In genomic region chr11:116890193-116890592, GRCh38 we compare ENCODE assay signal across 10 cellular contexts. TPM values are rescaled to one million over a fixed set of nuclear protein-coding genes. Genes with fewer than 3 reads are reported as not detected.
DNase-seq lines count a peak whose midpoint lies in the region; ATAC-seq and TF ChIP-seq lines count a peak whose summit lies in the region.
"Had no signal": no experiment of that assay in that cellular context is flagged by ENCODE, and none has a peak within 500 bp of the region (broad histone marks: within the 10 kb centered on the region; RNA-seq: fewer than 3 reads in every experiment).

No MANE protein-coding gene starts in this region.

- intact Hi-C loops in activated CD8-positive, alpha-beta T cell treated with anti-CD3 and anti-CD28 coated beads for 36 hours (cut with micrococcal nuclease) = no loop called here

- no peaks in the 10 kb centered on the region for H3K9me3 Mint-ChIP-seq in activated naive CD8-positive, alpha-beta T cell (ENCODE audit: low read depth)
- H3K9me3 Mint-ChIP-seq in activated naive CD8-positive, alpha-beta T cell treated with anti-CD3 and anti-CD28 coated beads for 36 hours = no peaks in the 10 kb centered on the region
- no peaks in the 10 kb centered on the region for H3K9me3 Mint-ChIP-seq in activated CD8-positive, alpha-beta T cell treated with anti-CD3 and anti-CD28 coated beads for 36 hours
- H3K9me3 Mint-ChIP-seq in stimulated activated memory B cell treated with anti-CD40 and anti-IgM and Interleukin-4, amounts not matched to agents 10 μg/mL and 1 μg/mL and 100 μg/mL, for 72 hours = no peaks in the 10 kb centered on the region

- H3K27ac ChIP-seq in GM23248 = no peak overlapping the region
- H3K27ac ChIP-seq: upper lobe of left lung had no signal

- no peak overlapping the region for H2AFZ ChIP-seq in GM23248

- H3K36me3 Mint-ChIP-seq in activated naive CD8-positive, alpha-beta T cell = peaks cover 10% of the 10 kb centered on the region
- H3K36me3 Mint-ChIP-seq in activated naive CD8-positive, alpha-beta T cell treated with anti-CD3 and anti-CD28 coated beads for 36 hours = peaks cover 8% of the 10 kb centered on the region
- H3K36me3 Mint-ChIP-seq in activated CD8-positive, alpha-beta T cell treated with anti-CD3 and anti-CD28 coated beads for 36 hours (ENCODE audit: low read depth) = peaks cover 6% of the 10 kb centered on the region
- peaks cover 36% of the 10 kb centered on the region for H3K36me3 Mint-ChIP-seq in stimulated activated memory B cell treated with anti-CD40 and anti-IgM and Interleukin-4, amounts not matched to agents 10 μg/mL and 1 μg/mL and 100 μg/mL, for 72 hours

- POLR2A ChIA-PET in activated CD8-positive, alpha-beta T cell treated with anti-CD3 and anti-CD28 coated beads for 36 hours (lab: Charles Lee) = interaction anchor here (0.6 kb wide), 1 partner anchor 208 kb away, joined by 3 read pairs; the partner anchor contains the start of gene SIK3

- no peaks in the 10 kb centered on the region for H4K20me1 ChIP-seq in GM23248 (ENCODE audit: insufficient read depth)

- no peak overlapping the region for H3K4me3 ChIP-seq in GM23248
- H3K4me3 ChIP-seq: upper lobe of left lung had no signal

- CTCF ChIA-PET in activated CD8-positive, alpha-beta T cell treated with anti-CD3 and anti-CD28 coated beads for 36 hours (lab: Charles Lee) = interaction anchor here (1.3 to 4.9 kb wide), 4 partner anchors 10 to 216 kb away, joined by 3 to 31 read pairs (median 16); no protein-coding TSS in a partner anchor

- no peak for DNase-seq in activated naive CD8-positive, alpha-beta T cell treated with anti-CD3 and anti-CD28 coated beads for 36 hours
- DNase-seq in activated CD8-positive, alpha-beta T cell treated with anti-CD3 and anti-CD28 coated beads for 36 hours = peak; percentile 40
- DNase-seq in AML-193 (lab: John Stamatoyannopoulos, UW) (no peak), middle frontal gyrus (ENCODE audit: extremely low spot score, low spot score) (no peak), GM23248 (no peak)
- DNase-seq: C1 segment of cervical spinal cord, upper lobe of left lung had no signal

- peak; percentile 60 for ATAC-seq in HG02798 (IDR thresholded peaks at IDR 0.05; ENCODE audit: poor library complexity, unreplicated experiment)
- peak; percentile 90 for ATAC-seq in activated CD8-positive, alpha-beta T cell treated with anti-CD3 and anti-CD28 coated beads for 36 hours
- no peak for ATAC-seq in stimulated activated memory B cell treated with anti-CD40 and anti-IgM and Interleukin-4, amounts not matched to agents 10 μg/mL and 1 μg/mL and 100 μg/mL, for 72 hours

- no peak overlapping the region for H3K4me2 ChIP-seq in GM23248 (ENCODE audit: unreplicated experiment)

- no peaks in the 10 kb centered on the region for H3K9me3 ChIP-seq in GM23248 (ENCODE audit: low read depth)
- H3K9me3 ChIP-seq: upper lobe of left lung had no signal

- in situ Hi-C loops in GM23248 (cut with MboI) = no loop called here

- no peaks in the 10 kb centered on the region for H3K79me2 ChIP-seq in GM23248 (ENCODE audit: insufficient read depth)

- H3K4me1 Mint-ChIP-seq in activated naive CD8-positive, alpha-beta T cell (ENCODE audit: low read depth) = peaks cover 12% of the 10 kb centered on the region
- H3K4me1 Mint-ChIP-seq in activated naive CD8-positive, alpha-beta T cell treated with anti-CD3 and anti-CD28 coated beads for 36 hours = peaks cover 12% of the 10 kb centered on the region
- H3K4me1 Mint-ChIP-seq in activated CD8-positive, alpha-beta T cell treated with anti-CD3 and anti-CD28 coated beads for 36 hours (ENCODE audit: low read depth) = peaks cover 13% of the 10 kb centered on the region
- H3K4me1 Mint-ChIP-seq in stimulated activated memory B cell treated with anti-CD40 and anti-IgM and Interleukin-4, amounts not matched to agents 10 μg/mL and 1 μg/mL and 100 μg/mL, for 72 hours = peaks cover 14% of the 10 kb centered on the region

- peak overlapping the region; percentile 1 for H3K27ac Mint-ChIP-seq in activated naive CD8-positive, alpha-beta T cell
- H3K27ac Mint-ChIP-seq in activated naive CD8-positive, alpha-beta T cell treated with anti-CD3 and anti-CD28 coated beads for 36 hours = no peak overlapping the region
- H3K27ac Mint-ChIP-seq in activated CD8-positive, alpha-beta T cell treated with anti-CD3 and anti-CD28 coated beads for 36 hours = peak overlapping the region; percentile 44
- peak overlapping the region; percentile 47 for H3K27ac Mint-ChIP-seq in stimulated activated memory B cell treated with anti-CD40 and anti-IgM and Interleukin-4, amounts not matched to agents 10 μg/mL and 1 μg/mL and 100 μg/mL, for 72 hours

- no peak for TF ChIP-seq CTCF in activated CD8-positive, alpha-beta T cell treated with anti-CD3 and anti-CD28 coated beads for 36 hours (IDR thresholded peaks at IDR 0.05)

- H3K9me2 ChIP-seq in GM23248 (ENCODE audit: insufficient read depth) = no peaks in the 10 kb centered on the region

- no peaks in the 10 kb centered on the region for H3K27me3 ChIP-seq in GM23248 (replicated peaks; ENCODE audit: insufficient read depth)
- H3K27me3 ChIP-seq: upper lobe of left lung had no signal

- H3K36me3 ChIP-seq in GM23248 (ENCODE audit: low read depth) = peaks cover 9% of the 10 kb centered on the region; the same call in 1 of the 2 replicates

- no peaks in the 10 kb centered on the region for H3K27me3 Mint-ChIP-seq in activated naive CD8-positive, alpha-beta T cell
- no peaks in the 10 kb centered on the region for H3K27me3 Mint-ChIP-seq in activated naive CD8-positive, alpha-beta T cell treated with anti-CD3 and anti-CD28 coated beads for 36 hours
- no peaks in the 10 kb centered on the region for H3K27me3 Mint-ChIP-seq in activated CD8-positive, alpha-beta T cell treated with anti-CD3 and anti-CD28 coated beads for 36 hours
- no peaks in the 10 kb centered on the region for H3K27me3 Mint-ChIP-seq in stimulated activated memory B cell treated with anti-CD40 and anti-IgM and Interleukin-4, amounts not matched to agents 10 μg/mL and 1 μg/mL and 100 μg/mL, for 72 hours

- H3K4me3 Mint-ChIP-seq in activated naive CD8-positive, alpha-beta T cell = no peak overlapping the region
- H3K4me3 Mint-ChIP-seq in activated naive CD8-positive, alpha-beta T cell treated with anti-CD3 and anti-CD28 coated beads for 36 hours = no peak overlapping the region
- no peak overlapping the region for H3K4me3 Mint-ChIP-seq in activated CD8-positive, alpha-beta T cell treated with anti-CD3 and anti-CD28 coated beads for 36 hours
- no peak overlapping the region for H3K4me3 Mint-ChIP-seq in stimulated activated memory B cell treated with anti-CD40 and anti-IgM and Interleukin-4, amounts not matched to agents 10 μg/mL and 1 μg/mL and 100 μg/mL, for 72 hours

- peaks cover 33% of the 10 kb centered on the region for H3K4me1 ChIP-seq in GM23248 (ENCODE audit: insufficient read depth)

- WGBS in GM23248 (ENCODE audit: low coverage in 1 of 2, low lambda C conversion rate in 2 of 2, missing lambda C conversion rate in 2 of 2), 2 experiments = 75 to 100% methylated on average over 2 of the region's 2 CpGs

- H3F3A ChIP-seq in GM23248 (ENCODE audit: insufficient read depth) = peaks cover 6% of the 10 kb centered on the region; the same call in 1 of the 2 replicates

- no peak overlapping the region for H3K9ac ChIP-seq in GM23248

RNA-seq across cellular contexts. Expression of gene APOA1, which starts 52.8 kb away (rescaled TPM):
- total RNA-seq in activated naive CD8-positive, alpha-beta T cell treated with anti-CD3 and anti-CD28 coated beads for 36 hours = under 1 TPM in 1 of 2 experiments, not detected in 1; 0.33 TPM
- not detected for total RNA-seq in activated CD8-positive, alpha-beta T cell treated with anti-CD3 and anti-CD28 coated beads for 36 hours
- not detected in 2 replicates for total RNA-seq in GM23248 (2014; rRNA removed; shearing (Covaris generic))
- polyA plus RNA-seq in GM23248 (2016; fragmentation: Nextera tagmentation; extraction: Ambion mirVana) = 0.23 TPM in 1 of 2 replicates, not detected in the other
